Comparison of ENCODE assay signal across 8 cellular contexts in the genomic region with DNA sequence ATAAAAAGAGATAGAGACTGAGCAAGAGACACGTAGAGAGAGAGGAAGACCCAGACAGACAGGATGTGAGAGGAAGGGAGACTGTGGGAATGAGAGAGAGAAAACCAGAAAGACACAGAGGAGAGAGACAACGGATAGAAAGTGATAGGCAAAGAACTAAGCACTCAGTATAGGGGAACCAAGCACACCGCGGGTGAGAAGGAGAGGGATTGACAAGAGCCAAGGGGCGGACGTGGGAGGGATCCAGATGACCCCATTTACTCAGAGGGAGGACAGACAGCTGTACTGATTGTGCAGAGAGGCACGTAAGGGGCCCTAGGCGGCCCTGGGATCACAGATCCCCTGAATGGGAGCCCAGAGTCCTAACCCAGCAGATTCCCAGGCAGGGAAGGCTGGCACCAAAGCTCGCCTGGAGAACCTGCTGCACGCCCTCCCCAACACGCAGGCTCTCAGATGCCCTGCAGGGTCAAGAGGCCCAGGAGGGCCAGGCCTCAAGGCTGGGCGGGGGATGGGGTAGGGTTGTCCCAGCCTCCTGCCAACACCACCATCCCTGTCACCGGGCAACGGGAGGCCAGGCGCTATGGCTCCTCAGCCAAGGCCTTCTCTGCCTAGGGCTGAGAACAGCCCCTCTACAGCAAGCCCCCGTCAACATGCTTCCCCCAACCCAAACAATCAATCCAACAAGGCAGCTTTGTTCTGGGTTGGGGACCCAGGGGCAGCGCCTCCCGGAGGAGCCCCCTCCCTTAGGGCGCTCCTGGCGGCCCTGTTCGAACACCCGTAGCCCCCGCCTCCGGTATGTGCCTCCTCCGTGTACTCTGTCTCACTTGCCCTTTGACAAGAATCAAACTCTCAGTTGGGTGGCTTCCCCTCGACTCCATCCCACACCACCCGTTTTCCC. TPM values are rescaled to one million over a fixed set of nuclear protein-coding genes. Genes with fewer than 3 reads are reported as not detected.
DNase-seq lines count a peak whose midpoint lies in the region; ATAC-seq, FAIRE-seq and TF ChIP-seq lines count a peak whose summit lies in the region.

No MANE protein-coding gene starts in this region.

- H3K9me3 Mint-ChIP-seq in Caco-2 (ENCODE audit: unreplicated experiment) = no peaks in the 10 kb centered on the region

- H3K4me1 Mint-ChIP-seq in Caco-2 (ENCODE audit: low read depth, unreplicated experiment) = peaks cover 16% of the 10 kb centered on the region

- peak overlapping the region; percentile 23 for H3K4me3 Mint-ChIP-seq in Caco-2 (ENCODE audit: unreplicated experiment)

- no peaks in the 10 kb centered on the region for H3K27me3 Mint-ChIP-seq in Caco-2 (ENCODE audit: insufficient read depth, unreplicated experiment)

- DNase-seq in Caco-2 = no peak
- no peak for DNase-seq in ascending aorta (ENCODE audit: low spot score in 2 of 2)
- DNase-seq in medulla oblongata (ENCODE audit: extremely low spot score) = peak; percentile 22
- DNase-seq in HuH-7.5 (ENCODE audit: low spot score) = no peak
- DNase-seq in activated CD8-positive, alpha-beta memory T cell treated with anti-CD3 and anti-CD28 coated beads, Interleukin-2, amount 50 U/mL, for 48 hours = no peak
- DNase-seq in RCC 7860 (ENCODE audit: low spot score) = no peak

- H3K36me3 Mint-ChIP-seq in Caco-2 (ENCODE audit: insufficient read depth, unreplicated experiment) = peaks cover 8% of the 10 kb centered on the region

- peak; percentile 24 for ATAC-seq in HG03378 (IDR thresholded peaks at IDR 0.05; ENCODE audit: unreplicated experiment)
- ATAC-seq in GM21825 (IDR thresholded peaks at IDR 0.05; ENCODE audit: unreplicated experiment) = no peak

- POLR2A ChIA-PET in Caco-2 (lab: Charles Lee) = no interaction called here

- FAIRE-seq in RCC 7860 (lab: Jason Lieb, UNC) = no peak

- CTCF ChIA-PET in Caco-2 (lab: Charles Lee) = interaction anchor here (0.6 kb wide), 1 partner anchor 36 kb away, joined by 3 read pairs; no protein-coding TSS in a partner anchor

- BruUV-seq in Caco-2 (replicated peaks; lab: Mats Ljungman, UMichigan) = no TSS peak

- H3K9me3 ChIP-seq in Caco-2 (no peaks in the 10 kb centered on the region), ascending aorta (no peaks in the 10 kb centered on the region)

- no peaks in the 10 kb centered on the region for H3K27me3 ChIP-seq in Caco-2 (replicated peaks; ENCODE audit: control insufficient read depth, insufficient read depth, low read length)
- no peaks in the 10 kb centered on the region for H3K27me3 ChIP-seq in ascending aorta

- peak overlapping the region; percentile 51 for H3K27ac Mint-ChIP-seq in Caco-2 (ENCODE audit: unreplicated experiment)

- intact Hi-C loops in Caco-2 (cut with micrococcal nuclease; ENCODE audit: unreplicated experiment) = no loop called here
- intact Hi-C loops in ascending aorta (cut with DNase I) = no loop called here

- no peaks in the 10 kb centered on the region; the same call in 1 of the 2 replicates for H3K36me3 ChIP-seq in Caco-2 (ENCODE audit: control insufficient read depth, insufficient read depth, low read length)
- H3K36me3 ChIP-seq in ascending aorta = no peaks in the 10 kb centered on the region

- H3K4me3 ChIP-seq in Caco-2 (ENCODE audit: low read depth, low read length) = no peak overlapping the region
- peak overlapping the region; percentile 69 to 75 for H3K4me3 ChIP-seq in ascending aorta

- H3K4me1 ChIP-seq in Caco-2 (peaks cover 25% of the 10 kb centered on the region), ascending aorta (peaks cover 7 to 20% of the 10 kb centered on the region in 2 donors)

- TF ChIP-seq CTCF in Caco-2 (IDR thresholded peaks at IDR 0.05; ENCODE audit: insufficient read depth in 1 of 2, low read depth in 1 of 2, low read length in 1 of 2, severe bottlenecking in 1 of 2, unreplicated experiment in 1 of 2) = no peak
- TF ChIP-seq CTCF in ascending aorta (IDR thresholded peaks at IDR 0.05) = no peak

- peak overlapping the region; percentile 90 to 94 for H3K27ac ChIP-seq in ascending aorta

RNA-seq across cellular contexts. Expression of a gene that starts 0.6 kb away (rescaled TPM):
- 13.8 and 15.9 TPM in 2 replicates for total RNA-seq in Caco-2 (2022)
- 19.8 TPM for total RNA-seq in ascending aorta

RNA-seq across cellular contexts. Expression of a gene that starts 1.4 kb away (rescaled TPM):
- total RNA-seq in Caco-2 (2022) = 5.1 and 5.5 TPM in 2 replicates
- 68.1 TPM for total RNA-seq in ascending aorta

RNA-seq across cellular contexts. Expression of a gene that starts 23.4 kb away (rescaled TPM):
- total RNA-seq in Caco-2 (2022) (27.0 and 27.3 TPM in 2 replicates), ascending aorta (80.1 TPM)

RNA-seq across cellular contexts. Expression of a gene that starts 23.7 kb away (rescaled TPM):
- 154 and 156 TPM in 2 replicates for total RNA-seq in Caco-2 (2022)
- 120 TPM for total RNA-seq in ascending aorta

RNA-seq across cellular contexts. Expression of a gene that starts 27.1 kb away (rescaled TPM):
- 0.50 and 1.4 TPM in 2 replicates for total RNA-seq in Caco-2 (2022)
- total RNA-seq in ascending aorta = not detected

Comparison
In these comparisons a context has a peak if more than half of its experiments do, and no peak if none do; other contexts are left out.
1. RNA of a gene that starts 1.4 kb away (total RNA-seq): 68.1 TPM in ascending aorta (single experiment); 5.1 to 5.5 TPM in Caco-2; every median in the first group is over 10 times any median in the second.